Comparison of ENCODE assay signal across 9 cellular contexts in genomic region chr4:168451744-168452394, GRCh38.
DNase-seq lines count a peak whose midpoint lies in the region; ATAC-seq and TF ChIP-seq lines count a peak whose summit lies in the region.
"Had no signal": no experiment of that assay in that cellular context is flagged by ENCODE, and none has a peak within 500 bp of the region (broad histone marks: within the 10 kb centered on the region; RNA-seq: fewer than 3 reads in every experiment).

No MANE protein-coding gene starts in this region.

- peak; percentile 43 for DNase-seq in RWPE1 (ENCODE audit: low spot score)
- DNase-seq in iris pigment epithelial cell (ENCODE audit: low read depth), result peak; percentile 93
- DNase-seq in iPS-NIHi11 (ENCODE audit: low spot score), result no peak
- no peak for DNase-seq in posterior cingulate gyrus
- no peak for DNase-seq in T-helper 9 cell
- DNase-seq in GM19240 (ENCODE audit: insufficient read length, low spot score), result no peak

- no peak for TF ChIP-seq CTCF in RWPE1 (conservative IDR thresholded peaks at IDR 0.05; ENCODE audit: low read depth)

- H3K27ac ChIP-seq in RWPE1, result no peak overlapping the region
- H3K27ac ChIP-seq: HL-60 had no signal

- POLR2A ChIA-PET in RWPE1 (lab: Yijun Ruan, JAX; ENCODE audit: low non-redundant PET), result no interaction called here

- CTCF ChIA-PET in RWPE1 (lab: Yijun Ruan, JAX), result interaction anchor here (0.6 to 0.7 kb wide), 3 partner anchors 75 to 465 kb away, joined by 3 read pairs; no protein-coding TSS in a partner anchor

- intact Hi-C loops in posterior cingulate gyrus (cut with DNase I), result no loop called here

- ATAC-seq in GM18858 (IDR thresholded peaks at IDR 0.05; ENCODE audit: unreplicated experiment) (peak; percentile 95), HG02938 (IDR thresholded peaks at IDR 0.05; ENCODE audit: unreplicated experiment) (peak; percentile 74)

Comparison
In these comparisons a context has a peak if more than half of its experiments do, and no peak if none do; other contexts are left out.
1. DNase-seq: peak in RWPE1 (single experiment) and iris pigment epithelial cell (single experiment); none in iPS-NIHi11 (single experiment), posterior cingulate gyrus (0 of 10), T-helper 9 cell (single experiment) and GM19240 (single experiment).